ENCODE assay signal across 18 cellular contexts in the genomic region with DNA sequence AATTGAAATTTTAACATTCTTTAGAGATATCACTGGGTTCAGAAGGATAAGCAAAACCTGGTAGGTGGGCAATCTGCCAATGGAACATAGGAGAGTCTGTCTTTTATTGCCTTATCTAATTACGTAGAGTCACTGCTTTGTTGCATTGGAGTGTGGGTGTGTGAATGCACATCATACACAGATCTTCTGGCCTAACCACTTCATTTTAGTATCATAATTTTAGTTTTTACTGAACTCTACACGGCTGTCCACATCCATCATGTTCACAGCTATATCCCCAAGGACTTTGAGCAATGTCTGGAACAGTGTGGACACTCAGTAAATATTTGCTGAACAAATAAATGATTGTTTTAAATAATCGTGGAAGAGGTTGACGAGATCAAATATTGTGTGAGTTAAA.
DNase-seq lines count a peak whose midpoint lies in the region; ATAC-seq lines count a peak whose summit lies in the region.
"Had no signal": no experiment of that assay in that cellular context is flagged by ENCODE, and none has a peak within 500 bp of the region (broad histone marks: within the 10 kb centered on the region; RNA-seq: fewer than 3 reads in every experiment).

No MANE protein-coding gene starts in this region.

- H3K27ac Mint-ChIP-seq in activated CD4-positive, alpha-beta T cell treated with anti-CD3 and anti-CD28 coated beads, Interleukin-2, amount 10 ng/mL, durations not matched to agents 7 days and 5 days = no peak overlapping the region
- H3K27ac Mint-ChIP-seq: activated CD8-positive, alpha-beta T cell treated with anti-CD3 and anti-CD28 coated beads for 36 hours had no signal

- 41% methylated on average over 4 of the region's 4 CpGs for WGBS in right cardiac atrium

- H3K4me1 ChIP-seq in right cardiac atrium (ENCODE audit: control insufficient read depth, insufficient read depth, low read length) = peaks cover 2% of the 10 kb centered on the region

- no peaks in the 10 kb centered on the region for H3K27me3 ChIP-seq in right cardiac atrium (ENCODE audit: control insufficient read depth, insufficient read depth)

- H3K9me3 Mint-ChIP-seq in activated CD4-positive, alpha-beta T cell treated with anti-CD3 and anti-CD28 coated beads, Interleukin-2, amount 10 ng/mL, durations not matched to agents 7 days and 5 days = no peaks in the 10 kb centered on the region
- H3K9me3 Mint-ChIP-seq: activated CD8-positive, alpha-beta T cell treated with anti-CD3 and anti-CD28 coated beads for 36 hours; brain had no signal

- no peaks in the 10 kb centered on the region for H3K9me3 ChIP-seq in right cardiac atrium (ENCODE audit: control insufficient read depth, low read length)

- H3K4me1 Mint-ChIP-seq in activated CD4-positive, alpha-beta T cell treated with anti-CD3 and anti-CD28 coated beads, Interleukin-2, amount 10 ng/mL, durations not matched to agents 7 days and 5 days = no peaks in the 10 kb centered on the region

- intact Hi-C loops in right cardiac atrium (cut with DNase I) = no loop called here

- H3K27me3 Mint-ChIP-seq in activated CD4-positive, alpha-beta T cell treated with anti-CD3 and anti-CD28 coated beads, Interleukin-2, amount 10 ng/mL, durations not matched to agents 7 days and 5 days = peaks cover 2% of the 10 kb centered on the region

- H3K36me3 Mint-ChIP-seq in activated CD4-positive, alpha-beta T cell treated with anti-CD3 and anti-CD28 coated beads, Interleukin-2, amount 10 ng/mL, durations not matched to agents 7 days and 5 days (ENCODE audit: low read depth) = no peaks in the 10 kb centered on the region
- H3K36me3 Mint-ChIP-seq: brain had no signal

- no peak overlapping the region for H3K4me3 Mint-ChIP-seq in activated CD4-positive, alpha-beta T cell treated with anti-CD3 and anti-CD28 coated beads, Interleukin-2, amount 10 ng/mL, durations not matched to agents 7 days and 5 days
- H3K4me3 Mint-ChIP-seq: activated CD8-positive, alpha-beta T cell treated with anti-CD3 and anti-CD28 coated beads for 36 hours; brain had no signal

- peak; percentile 66 for DNase-seq in DMS 273 (lab: John Stamatoyannopoulos, UW; ENCODE audit: unreplicated experiment)
- peak; percentile 55 for DNase-seq in LoVo (ENCODE audit: low spot score)
- DNase-seq in NCI-H748 (lab: John Stamatoyannopoulos, UW; ENCODE audit: unreplicated experiment) = peak; percentile 87
- DNase-seq in right cardiac atrium = no peak
- DNase-seq in amygdala (lab: John Stamatoyannopoulos, UW) = no peak
- no peak for DNase-seq in activated CD4-positive, alpha-beta T cell treated with anti-CD3 and anti-CD28 coated beads, Interleukin-2, amount 10 ng/mL, durations not matched to agents 7 days and 5 days
- DNase-seq in NCI-H2081 treated with DMSO at 0.1 percent for 48 hours (lab: John Stamatoyannopoulos, UW) = no peak
- DNase-seq: activated CD8-positive, alpha-beta T cell treated with anti-CD3 and anti-CD28 coated beads for 36 hours; activated gamma-delta T cell treated with Interleukin-2 at 50 U/mL for 16 hours; C1 segment of cervical spinal cord; effector CD8-positive, alpha-beta T cell; foreskin fibroblast; GF-D8; NCI-H1694 treated with DMSO at 0.1 percent for 48 hours; RPMI8226 had no signal

- H3K4me3 ChIP-seq in right cardiac atrium (ENCODE audit: low read length) = no peak overlapping the region

- peak; percentile 73 to 89 for ATAC-seq in right cardiac atrium
- ATAC-seq in GM18868 (IDR thresholded peaks at IDR 0.05; ENCODE audit: unreplicated experiment) = no peak
- ATAC-seq: activated CD8-positive, alpha-beta T cell treated with anti-CD3 and anti-CD28 coated beads for 36 hours; HCT116 had no signal

- CTCF ChIA-PET in activated CD4-positive, alpha-beta T cell treated with anti-CD3 and anti-CD28 coated beads, Interleukin-2, amount 10 ng/mL, durations not matched to agents 7 days and 5 days (lab: Charles Lee) = interaction anchor here (0.6 kb wide), 1 partner anchor 20 kb away, joined by 3 read pairs; no protein-coding TSS in a partner anchor

- no peak overlapping the region for H3K27ac ChIP-seq in right cardiac atrium (ENCODE audit: low read length)

- POLR2A ChIA-PET in activated CD4-positive, alpha-beta T cell treated with anti-CD3 and anti-CD28 coated beads, Interleukin-2, amount 10 ng/mL, durations not matched to agents 7 days and 5 days (lab: Charles Lee) = no interaction called here

Comparison
In these comparisons a context has a peak if more than half of its experiments do, and no peak if none do; other contexts are left out.
1. DNase-seq: peak in DMS 273 (single experiment), LoVo (single experiment) and NCI-H748 (single experiment); none in right cardiac atrium (0 of 3), amygdala (0 of 56), activated CD4-positive, alpha-beta T cell treated with anti-CD3 and anti-CD28 coated beads, Interleukin-2, amount 10 ng/mL, durations not matched to agents 7 days and 5 days (single experiment) and NCI-H2081 treated with DMSO at 0.1 percent for 48 hours (single experiment).